8 cellular contexts compared by ENCODE assay signal in genomic region chr14:84454114-84454513, GRCh38.
"Had no signal": no experiment of that assay in that cellular context is flagged by ENCODE, and none has a peak within 500 bp of the region (broad histone marks: within the 10 kb centered on the region; RNA-seq: fewer than 3 reads in every experiment).

No MANE protein-coding gene starts in this region.

- H3K27ac ChIP-seq: HL-60, KMS-11 had no signal

- ATAC-seq: GM23338 had no signal

- H3K27me3 Mint-ChIP-seq: IgD-negative memory B cell had no signal

- H3K4me3 ChIP-seq: GM23338 had no signal

- H3K4me2 ChIP-seq: GM23338, KMS-11 had no signal

- H3K36me3 Mint-ChIP-seq: IgD-negative memory B cell had no signal

- DNase-seq: H9, KBM-7 had no signal

- H3K9ac ChIP-seq: KMS-11 had no signal

- H3K27ac Mint-ChIP-seq: GM23338, H9, IgD-negative memory B cell had no signal

- H3K4me3 Mint-ChIP-seq: GM23338, H9, IgD-negative memory B cell had no signal

- FAIRE-seq: H1, H54 had no signal

- H3K9me3 Mint-ChIP-seq: GM23338, H9 had no signal

- H2AFZ ChIP-seq: GM23338 had no signal

- H3K4me1 Mint-ChIP-seq: GM23338, H9, IgD-negative memory B cell had no signal
